In the genomic region with DNA sequence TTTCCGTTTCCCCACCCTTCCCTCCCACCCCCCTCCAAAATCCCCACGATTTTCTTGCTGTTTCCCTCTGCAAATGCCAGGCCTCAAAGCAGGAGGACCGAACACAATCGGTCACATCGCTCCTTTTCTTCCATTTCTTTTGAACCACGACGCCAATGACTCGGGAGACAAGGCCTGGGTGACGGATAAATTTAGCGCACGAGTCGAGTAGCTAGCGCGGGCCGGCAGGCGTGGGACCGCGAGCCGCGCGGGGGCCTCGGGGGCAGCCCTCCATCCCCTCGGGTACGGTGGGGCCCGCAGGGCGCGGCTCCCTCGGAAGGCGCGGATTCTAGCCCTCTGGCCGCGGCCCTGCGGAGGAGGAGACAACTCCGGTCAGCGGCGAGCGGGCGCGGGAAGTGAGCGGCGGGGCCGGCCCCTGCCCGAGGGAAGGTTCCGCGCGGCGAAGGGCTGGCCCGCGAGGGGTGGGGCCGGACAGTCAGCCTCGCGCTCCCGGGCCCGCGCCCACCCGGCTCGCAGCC, we compare ENCODE assay signal across 8 cellular contexts. TPM values are rescaled to one million over a fixed set of nuclear protein-coding genes. Genes with fewer than 3 reads are reported as not detected.
A peak's percentile ranks its signal among the peaks of the same experiment; 100 is the strongest.
DNase-seq lines count a peak whose midpoint lies in the region; FAIRE-seq and TF ChIP-seq lines count a peak whose summit lies in the region.

No MANE protein-coding gene starts in this region.

- H3K4me2 ChIP-seq in astrocyte (ENCODE audit: low read length): peak overlapping the region; percentile 96

- peak overlapping the region; percentile 22 for H2AFZ ChIP-seq in astrocyte (ENCODE audit: low read depth, low read length)

- H3K9ac ChIP-seq in astrocyte (ENCODE audit: low read length) (peak overlapping the region; percentile 99), iPS-20b (ENCODE audit: low read depth, low read length) (peak overlapping the region; percentile 86; the same call in 1 of the 2 replicates)

- H3K27ac Mint-ChIP-seq in astrocyte (ENCODE audit: unreplicated experiment): peak overlapping the region; percentile 90

- H3K36me3 Mint-ChIP-seq in astrocyte (ENCODE audit: low read depth, unreplicated experiment): peaks cover 4% of the 10 kb centered on the region

- H3K9me3 ChIP-seq in astrocyte (ENCODE audit: insufficient read depth, low read depth, low read length): no peaks in the 10 kb centered on the region
- no peaks in the 10 kb centered on the region for H3K9me3 ChIP-seq in iPS-20b (ENCODE audit: insufficient read depth, low read depth, low read length)

- H3K36me3 ChIP-seq in astrocyte (ENCODE audit: insufficient read depth, low read length) (no peaks in the 10 kb centered on the region), iPS-20b (ENCODE audit: insufficient read depth, low read depth, low read length) (peaks cover 4% of the 10 kb centered on the region; the same call in 1 of the 2 replicates)

- peak in 4 of 6 experiments; percentile 54 to 71 (median 59) for DNase-seq in stimulated activated naive CD4-positive, alpha-beta T cell (lab: John Stamatoyannopoulos, UW)
- DNase-seq in stimulated activated naive CD4-positive, alpha-beta T cell treated with Interleukin-2 at 50 U/mL for 16 hours (lab: John Stamatoyannopoulos, UW): no peak
- peak; percentile 63 for DNase-seq in M059J (ENCODE audit: low read depth)
- no peak for DNase-seq in astrocyte (ENCODE audit: low read depth)
- no peak for DNase-seq in NCI-H526 (lab: John Stamatoyannopoulos, UW)
- DNase-seq in NCI-H345 treated with DMSO at 0.1 percent for 48 hours (lab: John Stamatoyannopoulos, UW; ENCODE audit: unreplicated experiment): no peak

- no peak for FAIRE-seq in astrocyte (lab: Jason Lieb, UNC)

- peaks cover 48% of the 10 kb centered on the region for H3K4me1 ChIP-seq in astrocyte (ENCODE audit: insufficient read depth, low read length)
- H3K4me1 ChIP-seq in iPS-20b (ENCODE audit: insufficient read depth, low read length): peaks cover 23% of the 10 kb centered on the region

- no peak for TF ChIP-seq CTCF in astrocyte (IDR thresholded peaks at IDR 0.05; ENCODE audit: insufficient read depth, low read depth, low read length)

- H3K4me3 ChIP-seq in astrocyte (ENCODE audit: insufficient read depth, low read depth, low read length) (peak overlapping the region; percentile 76), iPS-20b (ENCODE audit: low read length) (peak overlapping the region; percentile 84), skin epidermis (peak overlapping the region; percentile 57 to 80 (median 74))

- peak overlapping the region; percentile 97 for H3K4me3 Mint-ChIP-seq in astrocyte (ENCODE audit: unreplicated experiment)

- peaks cover 31% of the 10 kb centered on the region for H3K4me1 Mint-ChIP-seq in astrocyte (ENCODE audit: low read depth, unreplicated experiment)

- H3K27me3 ChIP-seq in astrocyte (ENCODE audit: insufficient read depth, low read length) (no peaks in the 10 kb centered on the region), iPS-20b (ENCODE audit: insufficient read depth, low read length) (peaks cover 5% of the 10 kb centered on the region; the same call in 1 of the 2 replicates)

- H3K27me3 Mint-ChIP-seq in astrocyte (ENCODE audit: low read depth, unreplicated experiment): no peaks in the 10 kb centered on the region

- peak overlapping the region; percentile 97 for H3K27ac ChIP-seq in astrocyte (ENCODE audit: low read depth, low read length)
- H3K27ac ChIP-seq in iPS-20b (ENCODE audit: low read length): no peak overlapping the region
- peak overlapping the region; percentile 85 to 100 (median 95) for H3K27ac ChIP-seq in skin epidermis

- peaks cover 43% of the 10 kb centered on the region for H3K79me2 ChIP-seq in astrocyte (ENCODE audit: insufficient read depth, low read length)

- no peaks in the 10 kb centered on the region for H3K9me3 Mint-ChIP-seq in astrocyte (ENCODE audit: unreplicated experiment)

- H4K20me1 ChIP-seq in astrocyte (ENCODE audit: insufficient read depth, low read length): peaks cover 27% of the 10 kb centered on the region

RNA-seq across cellular contexts. Expression of a gene that starts 0.4 kb away (rescaled TPM):
- total RNA-seq in M059J (2014; rRNA removed; shearing (Covaris generic)): 53.3 and 68.9 TPM in 2 replicates
- total RNA-seq in astrocyte: 45.6 and 48.0 TPM in 2 replicates

RNA-seq across cellular contexts. Expression of a gene that starts 5.4 kb away (rescaled TPM):
- total RNA-seq in M059J (2014; rRNA removed; shearing (Covaris generic)): 22.1 and 37.5 TPM in 2 replicates
- total RNA-seq in astrocyte: 49.8 and 59.8 TPM in 2 replicates

RNA-seq across cellular contexts. Expression of a gene that starts 18.6 kb away (rescaled TPM):
- total RNA-seq in M059J (2014; rRNA removed; shearing (Covaris generic)): 52.4 and 53.4 TPM in 2 replicates
- total RNA-seq in astrocyte: 75.9 and 77.8 TPM in 2 replicates

RNA-seq across cellular contexts. Expression of a gene that starts 43.9 kb away (rescaled TPM):
- 9.4 and 19.4 TPM in 2 replicates for total RNA-seq in M059J (2014; rRNA removed; shearing (Covaris generic))
- total RNA-seq in astrocyte: 23.2 TPM in 2 replicates

RNA-seq across cellular contexts. Expression of a gene that starts 44.1 kb away (rescaled TPM):
- 0.17 and 0.79 TPM in 2 replicates for total RNA-seq in M059J (2014; rRNA removed; shearing (Covaris generic))
- total RNA-seq in astrocyte: 2.3 and 3.4 TPM in 2 replicates

Comparison
In these comparisons a context has a peak if more than half of its experiments do, and no peak if none do; other contexts are left out.
1. DNase-seq: peak in stimulated activated naive CD4-positive, alpha-beta T cell (4 of 6) and M059J (single experiment); none in stimulated activated naive CD4-positive, alpha-beta T cell treated with Interleukin-2 at 50 U/mL for 16 hours (single experiment), astrocyte (single experiment), NCI-H526 (0 of 2) and NCI-H345 treated with DMSO at 0.1 percent for 48 hours (single experiment).
2. Peak in every context shown above with its lines, with median percentiles within 50 percentile points of each other: H3K4me3 ChIP-seq.